13 cellular contexts compared by ENCODE assay signal in genomic region chr2:64326578-64327050, GRCh38.
DNase-seq lines count a peak whose midpoint lies in the region; ATAC-seq lines count a peak whose summit lies in the region.
"Had no signal": no experiment of that assay in that cellular context is flagged by ENCODE, and none has a peak within 500 bp of the region (broad histone marks: within the 10 kb centered on the region; RNA-seq: fewer than 3 reads in every experiment).

No MANE protein-coding gene starts in this region.

- H3K27ac Mint-ChIP-seq in T-helper 2 cell treated with Interferon-gamma antibody and Interleukin-4, amounts not matched to agents 5 μg/mL and 100 μg/mL, for 36 hours: peak overlapping the region; percentile 85
- peak overlapping the region in 2 of 3 donors; percentile 4 to 88 for H3K27ac Mint-ChIP-seq in IgD-negative memory B cell
- peak overlapping the region; percentile 99 for H3K27ac Mint-ChIP-seq in activated naive CD4-positive, alpha-beta T cell treated with anti-CD3 and anti-CD28 coated beads, Interleukin-2, amount 50 U/mL, for 24 hours
- peak overlapping the region; percentile 82 to 83 for H3K27ac Mint-ChIP-seq in natural killer cell treated with Interleukin-12 subunit alpha and Interleukin-12 subunit beta and Interleukin-15 and Interleukin-18, amount 100 ng/mL, for 72 hours

- peaks cover 49% of the 10 kb centered on the region for H3K27me3 Mint-ChIP-seq in T-helper 2 cell treated with Interferon-gamma antibody and Interleukin-4, amounts not matched to agents 5 μg/mL and 100 μg/mL, for 36 hours (ENCODE audit: low read depth)
- peaks cover 2% of the 10 kb centered on the region for H3K27me3 Mint-ChIP-seq in IgD-negative memory B cell
- H3K27me3 Mint-ChIP-seq in activated naive CD4-positive, alpha-beta T cell treated with anti-CD3 and anti-CD28 coated beads, Interleukin-2, amount 50 U/mL, for 24 hours: no peaks in the 10 kb centered on the region
- no peaks in the 10 kb centered on the region for H3K27me3 Mint-ChIP-seq in natural killer cell treated with Interleukin-12 subunit alpha and Interleukin-12 subunit beta and Interleukin-15 and Interleukin-18, amount 100 ng/mL, for 72 hours

- H3K36me3 Mint-ChIP-seq in T-helper 2 cell treated with Interferon-gamma antibody and Interleukin-4, amounts not matched to agents 5 μg/mL and 100 μg/mL, for 36 hours (ENCODE audit: low read depth): no peaks in the 10 kb centered on the region
- H3K36me3 Mint-ChIP-seq in IgD-negative memory B cell: no peaks in the 10 kb centered on the region
- H3K36me3 Mint-ChIP-seq in activated naive CD4-positive, alpha-beta T cell treated with anti-CD3 and anti-CD28 coated beads, Interleukin-2, amount 50 U/mL, for 24 hours: no peaks in the 10 kb centered on the region
- H3K36me3 Mint-ChIP-seq in natural killer cell treated with Interleukin-12 subunit alpha and Interleukin-12 subunit beta and Interleukin-15 and Interleukin-18, amount 100 ng/mL, for 72 hours: no peaks in the 10 kb centered on the region

- no peak for ATAC-seq in natural killer cell treated with Interleukin-12 subunit alpha and Interleukin-12 subunit beta and Interleukin-15 and Interleukin-18, amount 100 ng/mL, for 72 hours
- ATAC-seq in GM18520 (IDR thresholded peaks at IDR 0.05; ENCODE audit: unreplicated experiment) (no peak), HG03139 (IDR thresholded peaks at IDR 0.05; ENCODE audit: unreplicated experiment) (no peak)
- ATAC-seq: foreskin keratinocyte, left colon had no signal

- H3K4me3 Mint-ChIP-seq in T-helper 2 cell treated with Interferon-gamma antibody and Interleukin-4, amounts not matched to agents 5 μg/mL and 100 μg/mL, for 36 hours: peak overlapping the region; percentile 82
- peak overlapping the region; percentile 7 to 92 (median 80) for H3K4me3 Mint-ChIP-seq in IgD-negative memory B cell
- H3K4me3 Mint-ChIP-seq in activated naive CD4-positive, alpha-beta T cell treated with anti-CD3 and anti-CD28 coated beads, Interleukin-2, amount 50 U/mL, for 24 hours: peak overlapping the region; percentile 80
- H3K4me3 Mint-ChIP-seq in natural killer cell treated with Interleukin-12 subunit alpha and Interleukin-12 subunit beta and Interleukin-15 and Interleukin-18, amount 100 ng/mL, for 72 hours: peak overlapping the region; percentile 82

- H3K4me1 Mint-ChIP-seq in T-helper 2 cell treated with Interferon-gamma antibody and Interleukin-4, amounts not matched to agents 5 μg/mL and 100 μg/mL, for 36 hours (ENCODE audit: low read depth): peaks cover 60% of the 10 kb centered on the region
- H3K4me1 Mint-ChIP-seq in IgD-negative memory B cell: peaks cover 29 to 37% (median 31%) of the 10 kb centered on the region in 3 donors
- H3K4me1 Mint-ChIP-seq in activated naive CD4-positive, alpha-beta T cell treated with anti-CD3 and anti-CD28 coated beads, Interleukin-2, amount 50 U/mL, for 24 hours: peaks cover 75% of the 10 kb centered on the region
- H3K4me1 Mint-ChIP-seq in natural killer cell treated with Interleukin-12 subunit alpha and Interleukin-12 subunit beta and Interleukin-15 and Interleukin-18, amount 100 ng/mL, for 72 hours (ENCODE audit: low read depth in 2 of 2): peaks cover 63 to 65% of the 10 kb centered on the region in 2 donors

- no peaks in the 10 kb centered on the region for H3K9me3 Mint-ChIP-seq in T-helper 2 cell treated with Interferon-gamma antibody and Interleukin-4, amounts not matched to agents 5 μg/mL and 100 μg/mL, for 36 hours
- H3K9me3 Mint-ChIP-seq in IgD-negative memory B cell: no peaks in the 10 kb centered on the region
- no peaks in the 10 kb centered on the region for H3K9me3 Mint-ChIP-seq in activated naive CD4-positive, alpha-beta T cell treated with anti-CD3 and anti-CD28 coated beads, Interleukin-2, amount 50 U/mL, for 24 hours
- H3K9me3 Mint-ChIP-seq in natural killer cell treated with Interleukin-12 subunit alpha and Interleukin-12 subunit beta and Interleukin-15 and Interleukin-18, amount 100 ng/mL, for 72 hours: no peaks in the 10 kb centered on the region

- no peak for DNase-seq in T-helper 2 cell treated with Interferon-gamma antibody and Interleukin-4, amounts not matched to agents 5 μg/mL and 100 μg/mL, for 36 hours (ENCODE audit: low spot score)
- DNase-seq in T-helper 2 cell (no peak), NCI-H226 (no peak)
- DNase-seq in natural killer cell treated with Interleukin-12 subunit alpha and Interleukin-12 subunit beta and Interleukin-15 and Interleukin-18, amount 100 ng/mL, for 72 hours (ENCODE audit: low spot score): no peak
- DNase-seq: 8988T, foreskin keratinocyte, left colon, NCI-H2107, NCI-H69 had no signal

Comparison
In these comparisons a context has a peak if more than half of its experiments do, and no peak if none do; other contexts are left out.
1. H3K27ac Mint-ChIP-seq: peak in every context shown above with its lines; median percentile 99 in activated naive CD4-positive, alpha-beta T cell treated with anti-CD3 and anti-CD28 coated beads, Interleukin-2, amount 50 U/mL, for 24 hours; 85 in T-helper 2 cell treated with Interferon-gamma antibody and Interleukin-4, amounts not matched to agents 5 μg/mL and 100 μg/mL, for 36 hours; 82 in natural killer cell treated with Interleukin-12 subunit alpha and Interleukin-12 subunit beta and Interleukin-15 and Interleukin-18, amount 100 ng/mL, for 72 hours; 46 in IgD-negative memory B cell.